Comparison of ENCODE assay signal across 9 cellular contexts in the genomic region with DNA sequence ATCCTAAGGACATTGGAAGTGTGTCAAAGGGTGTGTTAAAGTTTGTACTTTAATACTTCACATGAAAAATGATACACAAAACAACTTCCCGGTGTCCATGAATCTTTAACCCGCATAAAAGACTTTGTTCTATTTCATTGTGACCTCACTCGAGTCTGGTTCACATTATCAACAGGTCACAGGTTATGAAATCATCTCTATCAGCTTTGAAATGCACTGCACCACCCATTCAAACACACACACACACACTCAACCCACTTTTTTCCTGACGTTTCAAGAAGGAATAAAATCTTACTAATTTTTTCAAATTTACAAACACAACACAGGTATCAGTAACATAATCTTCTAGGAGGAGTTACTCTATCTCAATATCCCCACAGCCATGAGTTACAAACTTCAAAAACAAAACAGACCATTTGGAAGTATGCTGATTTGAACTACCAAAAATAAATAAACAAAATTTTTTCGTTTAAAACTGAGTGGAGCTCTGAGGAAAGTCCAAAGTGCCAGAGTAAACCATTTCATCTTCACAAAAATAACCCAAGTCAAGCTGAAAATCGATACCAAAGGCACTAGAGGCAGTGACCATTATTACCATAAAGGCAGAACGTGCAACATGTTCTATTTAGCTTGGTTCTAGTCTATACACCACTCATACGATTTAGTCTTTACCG. TPM values are rescaled to one million over a fixed set of nuclear protein-coding genes. Genes with fewer than 3 reads are reported as not detected.
DNase-seq lines count a peak whose midpoint lies in the region; ATAC-seq and TF ChIP-seq lines count a peak whose summit lies in the region.
"Had no signal": no experiment of that assay in that cellular context is flagged by ENCODE, and none has a peak within 500 bp of the region (broad histone marks: within the 10 kb centered on the region; RNA-seq: fewer than 3 reads in every experiment).

No MANE protein-coding gene starts in this region.

- CTCF ChIA-PET in activated CD4-positive, alpha-beta T cell treated with anti-CD3 and anti-CD28 coated beads, Interleukin-2, amount 10 ng/mL, durations not matched to agents 7 days and 5 days (lab: Charles Lee) = interaction anchor here (0.5 kb wide), 1 partner anchor 70 kb away, joined by 3 read pairs; no protein-coding TSS in a partner anchor

- POLR2A ChIA-PET in activated CD4-positive, alpha-beta T cell treated with anti-CD3 and anti-CD28 coated beads, Interleukin-2, amount 10 ng/mL, durations not matched to agents 7 days and 5 days (lab: Charles Lee) = no interaction called here

- ATAC-seq in stimulated activated effector memory CD8-positive, alpha-beta T cell treated with anti-CD3 and anti-CD28 coated beads, Interleukin-12 subunit alpha, Interleukin-12 subunit beta, amount 100 ng/mL, for 72 hours = no peak
- ATAC-seq: sciatic nerve had no signal

- peaks cover 26% of the 10 kb centered on the region for H3K36me3 Mint-ChIP-seq in activated CD4-positive, alpha-beta T cell treated with anti-CD3 and anti-CD28 coated beads, Interleukin-2, amount 10 ng/mL, durations not matched to agents 7 days and 5 days (ENCODE audit: low read depth)
- peaks cover 57% of the 10 kb centered on the region for H3K36me3 Mint-ChIP-seq in stimulated activated effector memory CD8-positive, alpha-beta T cell treated with anti-CD3 and anti-CD28 coated beads, Interleukin-12 subunit alpha, Interleukin-12 subunit beta, amount 100 ng/mL, for 72 hours

- H3K4me1 Mint-ChIP-seq in activated CD4-positive, alpha-beta T cell treated with anti-CD3 and anti-CD28 coated beads, Interleukin-2, amount 10 ng/mL, durations not matched to agents 7 days and 5 days = peaks cover 44% of the 10 kb centered on the region
- H3K4me1 Mint-ChIP-seq in stimulated activated effector memory CD8-positive, alpha-beta T cell treated with anti-CD3 and anti-CD28 coated beads, Interleukin-12 subunit alpha, Interleukin-12 subunit beta, amount 100 ng/mL, for 72 hours = peaks cover 32% of the 10 kb centered on the region

- no peak for DNase-seq in activated CD4-positive, alpha-beta T cell treated with anti-CD3 and anti-CD28 coated beads, Interleukin-2, amount 10 ng/mL, durations not matched to agents 7 days and 5 days
- no peak for DNase-seq in activated CD4-positive, alpha-beta T cell treated with anti-CD3 and anti-CD28 coated beads for 1 hour
- DNase-seq in fibroblast of mammary gland (ENCODE audit: low read depth) (peak; percentile 73), DMS153 treated with DMSO at 0.1 percent for 48 hours (lab: John Stamatoyannopoulos, UW; ENCODE audit: unreplicated experiment) (no peak), NOMO-1 treated with dmso at 0.1 percent for 144 hours (lab: John Stamatoyannopoulos, UW; ENCODE audit: unreplicated experiment) (no peak)
- DNase-seq in stimulated activated effector memory CD8-positive, alpha-beta T cell treated with anti-CD3 and anti-CD28 coated beads, Interleukin-12 subunit alpha, Interleukin-12 subunit beta, amount 100 ng/mL, for 72 hours (ENCODE audit: low spot score in 2 of 2) = no peak
- DNase-seq: activated CD8-positive, alpha-beta memory T cell treated with anti-CD3 and anti-CD28 coated beads for 24 hours; NCI-H2081 had no signal

- H3K27me3 Mint-ChIP-seq in activated CD4-positive, alpha-beta T cell treated with anti-CD3 and anti-CD28 coated beads, Interleukin-2, amount 10 ng/mL, durations not matched to agents 7 days and 5 days = no peaks in the 10 kb centered on the region

- H3K27ac Mint-ChIP-seq in activated CD4-positive, alpha-beta T cell treated with anti-CD3 and anti-CD28 coated beads, Interleukin-2, amount 10 ng/mL, durations not matched to agents 7 days and 5 days = peak overlapping the region; percentile 47
- H3K27ac Mint-ChIP-seq in stimulated activated effector memory CD8-positive, alpha-beta T cell treated with anti-CD3 and anti-CD28 coated beads, Interleukin-12 subunit alpha, Interleukin-12 subunit beta, amount 100 ng/mL, for 72 hours = peak overlapping the region; percentile 72

- no peaks in the 10 kb centered on the region for H3K9me3 Mint-ChIP-seq in activated CD4-positive, alpha-beta T cell treated with anti-CD3 and anti-CD28 coated beads, Interleukin-2, amount 10 ng/mL, durations not matched to agents 7 days and 5 days
- H3K9me3 Mint-ChIP-seq in stimulated activated effector memory CD8-positive, alpha-beta T cell treated with anti-CD3 and anti-CD28 coated beads, Interleukin-12 subunit alpha, Interleukin-12 subunit beta, amount 100 ng/mL, for 72 hours = no peaks in the 10 kb centered on the region

- H3K4me3 ChIP-seq in fibroblast of mammary gland (ENCODE audit: control insufficient read depth, low read depth, low read length) = peak overlapping the region; percentile 24

- no peak for TF ChIP-seq CTCF in fibroblast of mammary gland (conservative IDR thresholded peaks at IDR 0.05; ENCODE audit: control insufficient read depth, insufficient read depth, low read depth, low read length)

- no peak overlapping the region for H3K4me3 Mint-ChIP-seq in activated CD4-positive, alpha-beta T cell treated with anti-CD3 and anti-CD28 coated beads, Interleukin-2, amount 10 ng/mL, durations not matched to agents 7 days and 5 days
- no peak overlapping the region for H3K4me3 Mint-ChIP-seq in stimulated activated effector memory CD8-positive, alpha-beta T cell treated with anti-CD3 and anti-CD28 coated beads, Interleukin-12 subunit alpha, Interleukin-12 subunit beta, amount 100 ng/mL, for 72 hours

RNA-seq across cellular contexts. Expression of a gene that starts 2.7 kb away (rescaled TPM):
- 10 to 100 TPM; 27.8 to 34.7 TPM for total RNA-seq in activated CD4-positive, alpha-beta T cell treated with anti-CD3 and anti-CD28 coated beads, Interleukin-2, amount 10 ng/mL, durations not matched to agents 7 days and 5 days

RNA-seq across cellular contexts. Expression of a gene that starts 2.7 kb away (rescaled TPM):
- total RNA-seq in activated CD4-positive, alpha-beta T cell treated with anti-CD3 and anti-CD28 coated beads, Interleukin-2, amount 10 ng/mL, durations not matched to agents 7 days and 5 days = 10 to 100 TPM; 12.5 to 17.1 TPM

RNA-seq across cellular contexts. Expression of a gene that starts 24.3 kb away (rescaled TPM):
- total RNA-seq in activated CD4-positive, alpha-beta T cell treated with anti-CD3 and anti-CD28 coated beads, Interleukin-2, amount 10 ng/mL, durations not matched to agents 7 days and 5 days = 1 to 10 TPM; 6.9 to 7.1 TPM

RNA-seq across cellular contexts. Expression of a gene that starts 35.5 kb away (rescaled TPM):
- 10 to 100 TPM; 21.7 to 23.5 TPM for total RNA-seq in activated CD4-positive, alpha-beta T cell treated with anti-CD3 and anti-CD28 coated beads, Interleukin-2, amount 10 ng/mL, durations not matched to agents 7 days and 5 days

RNA-seq across cellular contexts. Expression of a gene that starts 50.8 kb away (rescaled TPM):
- under 1 TPM; 0.02 to 0.05 TPM for total RNA-seq in activated CD4-positive, alpha-beta T cell treated with anti-CD3 and anti-CD28 coated beads, Interleukin-2, amount 10 ng/mL, durations not matched to agents 7 days and 5 days
